Comparison of ENCODE assay signal across 8 cellular contexts in genomic region chr3:40476478-40477470, GRCh38. TPM values are rescaled to one million over a fixed set of nuclear protein-coding genes. Genes with fewer than 3 reads are reported as not detected.
DNase-seq lines count a peak whose midpoint lies in the region; ATAC-seq, FAIRE-seq and TF ChIP-seq lines count a peak whose summit lies in the region.

Gene ZNF619, plus strand, starts transcription at chr3:40477122. Its CDS starts 858 bp downstream, at chr3:40477980.

- peaks cover 3% of the 10 kb centered on the region for H3K27me3 Mint-ChIP-seq in neural crest cell (ENCODE audit: low read depth)

- FAIRE-seq in RCC 7860 (lab: Jason Lieb, UNC) = no peak

- no peak for TF ChIP-seq CTCF in foreskin keratinocyte (conservative IDR thresholded peaks at IDR 0.05)
- TF ChIP-seq CTCF in neural crest cell (conservative IDR thresholded peaks at IDR 0.05) = no peak

- peak within 1 kb of the TSS; percentile 89 for H3K4me3 Mint-ChIP-seq in neural crest cell

- H3K4me1 ChIP-seq in foreskin keratinocyte (peaks cover 5% of the 10 kb centered on the region), thymus (ENCODE audit: control insufficient read depth, insufficient read depth, low read length) (peaks cover 3% of the 10 kb centered on the region)

- WGBS in thymus = 10% methylated on average over 48 of the region's 48 CpGs

- H3K4me1 Mint-ChIP-seq in neural crest cell = peaks cover 6% of the 10 kb centered on the region

- peak; percentile 79 for ATAC-seq in GM19467 (IDR thresholded peaks at IDR 0.05; ENCODE audit: unreplicated experiment)
- ATAC-seq in foreskin keratinocyte = peak; percentile 91

- no peaks in the 10 kb centered on the region for H3K36me3 ChIP-seq in thymus (ENCODE audit: control insufficient read depth, insufficient read depth)

- no peaks in the 10 kb centered on the region for H3K36me3 Mint-ChIP-seq in neural crest cell (ENCODE audit: low read depth)

- DNase-seq in DMS153 treated with DMSO at 0.1 percent for 48 hours (lab: John Stamatoyannopoulos, UW; ENCODE audit: unreplicated experiment) (peak; percentile 9), HT1080 (ENCODE audit: low read depth) (peak; percentile 77), RCC 7860 (ENCODE audit: low spot score) (peak; percentile 33), foreskin keratinocyte (peak; percentile 34 to 68), neural crest cell (ENCODE audit: low read depth, low spot score) (peak; percentile 44)
- peak; percentile 52 for DNase-seq in activated naive CD4-positive, alpha-beta T cell treated with Interleukin-2 at 50 U/mL for 16 hours

- H3K27ac ChIP-seq in foreskin keratinocyte = peak within 1 kb of the TSS; percentile 88
- no peak within 1 kb of the TSS for H3K27ac ChIP-seq in thymus (ENCODE audit: low read depth)

- H3K9me3 ChIP-seq in thymus (ENCODE audit: control insufficient read depth) = no peaks in the 10 kb centered on the region

- H3K27ac Mint-ChIP-seq in neural crest cell (ENCODE audit: unreplicated experiment) = peak within 1 kb of the TSS; percentile 29

- H3K27me3 ChIP-seq in foreskin keratinocyte = no peaks in the 10 kb centered on the region
- no peaks in the 10 kb centered on the region for H3K27me3 ChIP-seq in thymus (ENCODE audit: control insufficient read depth, insufficient read depth)

- no peaks in the 10 kb centered on the region for H3K9me3 Mint-ChIP-seq in neural crest cell

- H3K4me3 ChIP-seq in thymus (ENCODE audit: low read length) = peak within 1 kb of the TSS; percentile 52

RNA-seq across cellular contexts. Expression of gene ZNF619, which starts in this region (rescaled TPM):
- total RNA-seq in HT1080 (2014; rRNA removed; shearing (Covaris generic)) = 6.3 and 9.0 TPM in 2 replicates
- polyA plus RNA-seq in HT1080 (2015; cell fraction: cytosol; rRNA removed) = 3.5 and 6.3 TPM in 2 replicates
- polyA plus RNA-seq in HT1080 (2015; cell fraction: nucleus; rRNA removed) = 10.6 and 12.3 TPM in 2 replicates
- 5.2 and 6.2 TPM in 2 replicates for total RNA-seq in foreskin keratinocyte
- 1.1 and 1.3 TPM in 2 replicates for polyA plus RNA-seq in foreskin keratinocyte
- total RNA-seq in neural crest cell = 5.4 and 5.9 TPM in 2 replicates
- polyA plus RNA-seq in thymus = 1.3 TPM

Comparison
In these comparisons a context has a peak if more than half of its experiments do, and no peak if none do; other contexts are left out.
1. DNase-seq: peak in every context shown above with its lines; median percentile 77 in HT1080; 52 in activated naive CD4-positive, alpha-beta T cell treated with Interleukin-2 at 50 U/mL for 16 hours; 51 in foreskin keratinocyte; 44 in neural crest cell; 33 in RCC 7860; 9 in DMS153 treated with DMSO at 0.1 percent for 48 hours.